Comparison of ENCODE assay signal across 1 cellular context in the genomic region with DNA sequence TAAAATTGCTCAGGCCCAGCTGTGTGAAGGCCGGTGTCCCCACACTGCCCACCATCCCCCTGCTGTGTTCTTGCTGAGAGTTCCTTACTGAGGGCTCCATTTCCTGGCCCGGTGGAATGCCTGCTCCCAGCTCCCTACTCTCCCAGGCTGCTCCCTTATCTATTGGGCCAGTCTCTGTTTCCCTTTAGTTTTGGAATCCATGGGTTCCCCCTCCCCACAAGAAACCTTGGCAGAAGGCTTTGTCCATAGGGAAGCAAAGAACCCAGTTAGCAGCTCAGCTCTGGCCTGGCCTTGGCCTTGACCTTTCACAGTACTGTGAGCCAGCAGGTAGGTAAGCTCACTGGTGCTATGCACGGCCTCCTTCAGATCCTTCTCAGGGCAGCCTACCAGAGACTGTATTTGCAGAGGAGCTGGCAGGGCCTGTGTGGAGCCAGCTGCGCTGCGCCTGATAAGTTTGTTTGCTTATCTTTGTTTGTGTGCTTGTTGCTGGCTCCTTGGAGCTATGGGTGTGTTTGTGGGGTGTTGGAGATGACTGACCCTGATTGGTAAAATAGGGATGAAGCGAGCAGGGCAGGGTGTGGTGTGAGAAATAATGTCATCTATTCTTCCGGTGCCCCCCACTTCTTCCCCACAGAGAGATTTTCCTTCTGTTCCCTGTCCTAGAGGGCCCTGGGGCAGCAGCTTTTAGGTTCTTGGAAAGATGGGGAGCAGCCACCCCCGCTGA.
A peak's percentile ranks its signal among the peaks of the same experiment; 100 is the strongest.
TF ChIP-seq lines count a peak whose summit lies in the region.

No MANE protein-coding gene starts in this region.

TF ChIP-seq in K562, 482 proteins besides CTCF, POLR2A, EP300 and RAD21 (continued from another document and continues in another):
- TF ChIP-seq, protein P1, sequence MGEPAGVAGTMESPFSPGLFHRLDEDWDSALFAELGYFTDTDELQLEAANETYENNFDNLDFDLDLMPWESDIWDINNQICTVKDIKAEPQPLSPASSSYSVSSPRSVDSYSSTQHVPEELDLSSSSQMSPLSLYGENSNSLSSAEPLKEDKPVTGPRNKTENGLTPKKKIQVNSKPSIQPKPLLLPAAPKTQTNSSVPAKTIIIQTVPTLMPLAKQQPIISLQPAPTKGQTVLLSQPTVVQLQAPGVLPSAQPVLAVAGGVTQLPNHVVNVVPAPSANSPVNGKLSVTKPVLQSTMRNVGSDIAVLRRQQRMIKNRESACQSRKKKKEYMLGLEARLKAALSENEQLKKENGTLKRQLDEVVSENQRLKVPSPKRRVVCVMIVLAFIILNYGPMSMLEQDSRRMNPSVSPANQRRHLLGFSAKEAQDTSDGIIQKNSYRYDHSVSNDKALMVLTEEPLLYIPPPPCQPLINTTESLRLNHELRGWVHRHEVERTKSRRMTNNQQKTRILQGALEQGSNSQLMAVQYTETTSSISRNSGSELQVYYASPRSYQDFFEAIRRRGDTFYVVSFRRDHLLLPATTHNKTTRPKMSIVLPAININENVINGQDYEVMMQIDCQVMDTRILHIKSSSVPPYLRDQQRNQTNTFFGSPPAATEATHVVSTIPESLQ (CRISPR knock-in tag; IDR thresholded peaks at IDR 0.05), result no peak
- TF ChIP-seq RNF2 (IDR thresholded peaks at IDR 0.05) (peak; percentile 89; the same call in 1 of the 2 replicates), RB1 (IDR thresholded peaks at IDR 0.05; ENCODE audit: low read depth) (no peak), ARHGAP35 (IDR thresholded peaks at IDR 0.05; ENCODE audit: partially characterized antibody) (no peak), ZNF445 (CRISPR knock-in tag; IDR thresholded peaks at IDR 0.05; ENCODE audit: low read depth) (no peak), GABPB2 (CRISPR knock-in tag; conservative IDR thresholded peaks at IDR 0.05) (no peak), PRPF4 (IDR thresholded peaks at IDR 0.05; ENCODE audit: insufficient read depth, low read depth, low read length, poor library complexity, severe bottlenecking) (no peak), ZNF324 (CRISPR knock-in tag; IDR thresholded peaks at IDR 0.05) (no peak; the same call in 1 of the 2 replicates), PHB2 (IDR thresholded peaks at IDR 0.05; ENCODE audit: low read depth) (peak; percentile 79), COPS2 (conservative IDR thresholded peaks at IDR 0.05) (no peak), LCOR (CRISPR knock-in tag; IDR thresholded peaks at IDR 0.05) (peak; percentile 40; the same call in 1 of the 2 replicates), RBM22 (IDR thresholded peaks at IDR 0.05; ENCODE audit: low read depth, low read length, poor library complexity, severe bottlenecking) (no peak), ZNF830 (CRISPR knock-in tag; IDR thresholded peaks at IDR 0.05) (no peak), ADNP (tag; IDR thresholded peaks at IDR 0.05) (peak; percentile 84), CCNT2 (IDR thresholded peaks at IDR 0.05; ENCODE audit: borderline replicate concordance, extremely low read depth, insufficient read length, low read depth, low read length) (peak; percentile 95), TOE1 (IDR thresholded peaks at IDR 0.05; ENCODE audit: borderline replicate concordance) (peak; percentile 51; the same call in 1 of the 2 replicates), TOE1 (CRISPR knock-in tag; IDR thresholded peaks at IDR 0.05; ENCODE audit: borderline replicate concordance, low read depth) (no peak), ZNF12 (CRISPR knock-in tag; IDR thresholded peaks at IDR 0.05) (no peak), FOXJ2 (tag; IDR thresholded peaks at IDR 0.05) (peak; percentile 100), PURB (CRISPR knock-in tag; IDR thresholded peaks at IDR 0.05; ENCODE audit: low read depth) (no peak), TCF7 (IDR thresholded peaks at IDR 0.05; ENCODE audit: borderline replicate concordance) (no peak), TEAD2 (tag; IDR thresholded peaks at IDR 0.05) (no peak), ZKSCAN8 (CRISPR knock-in tag; IDR thresholded peaks at IDR 0.05) (no peak), ZNF76 (CRISPR knock-in tag; IDR thresholded peaks at IDR 0.05; ENCODE audit: borderline replicate concordance) (no peak), TGIF2 (CRISPR knock-in tag; IDR thresholded peaks at IDR 0.05) (no peak), NR4A1 (CRISPR knock-in tag; IDR thresholded peaks at IDR 0.05) (no peak), NR4A1 (tag; IDR thresholded peaks at IDR 0.05) (peak; percentile 86), ZNF695 (CRISPR knock-in tag; IDR thresholded peaks at IDR 0.05) (no peak), SIX5 (IDR thresholded peaks at IDR 0.05; ENCODE audit: borderline replicate concordance in 1 of 2, insufficient read depth in 1 of 2, low read depth in 1 of 2, low read length in 2 of 2) (no peak), MCM7 (IDR thresholded peaks at IDR 0.05) (no peak), ZFPM2 (CRISPR knock-in tag; IDR thresholded peaks at IDR 0.05) (no peak), SREBF2 (CRISPR knock-in tag; IDR thresholded peaks at IDR 0.05) (no peak), GTF2A2 (tag; IDR thresholded peaks at IDR 0.05) (no peak), DPF2 (IDR thresholded peaks at IDR 0.05) (peak; percentile 99), MYBL2 (IDR thresholded peaks at IDR 0.05; ENCODE audit: low read depth) (no peak), MYBL2 (CRISPR knock-in tag; IDR thresholded peaks at IDR 0.05; ENCODE audit: borderline replicate concordance) (no peak), HMG20B (CRISPR knock-in tag; IDR thresholded peaks at IDR 0.05) (no peak), CBFA2T2 (conservative IDR thresholded peaks at IDR 0.05) (peak; percentile 96), RFX5 (IDR thresholded peaks at IDR 0.05; ENCODE audit: low read depth, low read length) (no peak)
- TF ChIP-seq, protein P2, sequence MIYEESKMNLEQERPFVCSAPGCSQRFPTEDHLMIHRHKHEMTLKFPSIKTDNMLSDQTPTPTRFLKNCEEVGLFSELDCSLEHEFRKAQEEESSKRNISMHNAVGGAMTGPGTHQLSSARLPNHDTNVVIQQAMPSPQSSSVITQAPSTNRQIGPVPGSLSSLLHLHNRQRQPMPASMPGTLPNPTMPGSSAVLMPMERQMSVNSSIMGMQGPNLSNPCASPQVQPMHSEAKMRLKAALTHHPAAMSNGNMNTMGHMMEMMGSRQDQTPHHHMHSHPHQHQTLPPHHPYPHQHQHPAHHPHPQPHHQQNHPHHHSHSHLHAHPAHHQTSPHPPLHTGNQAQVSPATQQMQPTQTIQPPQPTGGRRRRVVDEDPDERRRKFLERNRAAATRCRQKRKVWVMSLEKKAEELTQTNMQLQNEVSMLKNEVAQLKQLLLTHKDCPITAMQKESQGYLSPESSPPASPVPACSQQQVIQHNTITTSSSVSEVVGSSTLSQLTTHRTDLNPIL (CRISPR knock-in tag; IDR thresholded peaks at IDR 0.05), result no peak
- TF ChIP-seq, protein P3, sequence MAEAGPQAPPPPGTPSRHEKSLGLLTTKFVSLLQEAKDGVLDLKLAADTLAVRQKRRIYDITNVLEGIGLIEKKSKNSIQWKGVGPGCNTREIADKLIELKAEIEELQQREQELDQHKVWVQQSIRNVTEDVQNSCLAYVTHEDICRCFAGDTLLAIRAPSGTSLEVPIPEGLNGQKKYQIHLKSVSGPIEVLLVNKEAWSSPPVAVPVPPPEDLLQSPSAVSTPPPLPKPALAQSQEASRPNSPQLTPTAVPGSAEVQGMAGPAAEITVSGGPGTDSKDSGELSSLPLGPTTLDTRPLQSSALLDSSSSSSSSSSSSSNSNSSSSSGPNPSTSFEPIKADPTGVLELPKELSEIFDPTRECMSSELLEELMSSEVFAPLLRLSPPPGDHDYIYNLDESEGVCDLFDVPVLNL (CRISPR knock-in tag; IDR thresholded peaks at IDR 0.05; ENCODE audit: low read depth), result no peak
- TF ChIP-seq, protein P4, sequence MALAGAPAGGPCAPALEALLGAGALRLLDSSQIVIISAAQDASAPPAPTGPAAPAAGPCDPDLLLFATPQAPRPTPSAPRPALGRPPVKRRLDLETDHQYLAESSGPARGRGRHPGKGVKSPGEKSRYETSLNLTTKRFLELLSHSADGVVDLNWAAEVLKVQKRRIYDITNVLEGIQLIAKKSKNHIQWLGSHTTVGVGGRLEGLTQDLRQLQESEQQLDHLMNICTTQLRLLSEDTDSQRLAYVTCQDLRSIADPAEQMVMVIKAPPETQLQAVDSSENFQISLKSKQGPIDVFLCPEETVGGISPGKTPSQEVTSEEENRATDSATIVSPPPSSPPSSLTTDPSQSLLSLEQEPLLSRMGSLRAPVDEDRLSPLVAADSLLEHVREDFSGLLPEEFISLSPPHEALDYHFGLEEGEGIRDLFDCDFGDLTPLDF (CRISPR knock-in tag; IDR thresholded peaks at IDR 0.05), result no peak
- TF ChIP-seq, protein P5, sequence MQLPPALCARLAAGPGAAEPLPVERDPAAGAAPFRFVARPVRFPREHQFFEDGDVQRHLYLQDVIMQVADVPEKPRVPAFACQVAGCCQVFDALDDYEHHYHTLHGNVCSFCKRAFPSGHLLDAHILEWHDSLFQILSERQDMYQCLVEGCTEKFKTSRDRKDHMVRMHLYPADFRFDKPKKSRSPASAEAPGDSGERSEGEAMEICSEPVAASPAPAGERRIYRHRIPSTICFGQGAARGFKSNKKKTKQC (CRISPR knock-in tag; IDR thresholded peaks at IDR 0.05), result no peak
- TF ChIP-seq, protein P6, sequence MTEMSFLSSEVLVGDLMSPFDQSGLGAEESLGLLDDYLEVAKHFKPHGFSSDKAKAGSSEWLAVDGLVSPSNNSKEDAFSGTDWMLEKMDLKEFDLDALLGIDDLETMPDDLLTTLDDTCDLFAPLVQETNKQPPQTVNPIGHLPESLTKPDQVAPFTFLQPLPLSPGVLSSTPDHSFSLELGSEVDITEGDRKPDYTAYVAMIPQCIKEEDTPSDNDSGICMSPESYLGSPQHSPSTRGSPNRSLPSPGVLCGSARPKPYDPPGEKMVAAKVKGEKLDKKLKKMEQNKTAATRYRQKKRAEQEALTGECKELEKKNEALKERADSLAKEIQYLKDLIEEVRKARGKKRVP (CRISPR knock-in tag; IDR thresholded peaks at IDR 0.05), result no peak
- TF ChIP-seq, protein P7, sequence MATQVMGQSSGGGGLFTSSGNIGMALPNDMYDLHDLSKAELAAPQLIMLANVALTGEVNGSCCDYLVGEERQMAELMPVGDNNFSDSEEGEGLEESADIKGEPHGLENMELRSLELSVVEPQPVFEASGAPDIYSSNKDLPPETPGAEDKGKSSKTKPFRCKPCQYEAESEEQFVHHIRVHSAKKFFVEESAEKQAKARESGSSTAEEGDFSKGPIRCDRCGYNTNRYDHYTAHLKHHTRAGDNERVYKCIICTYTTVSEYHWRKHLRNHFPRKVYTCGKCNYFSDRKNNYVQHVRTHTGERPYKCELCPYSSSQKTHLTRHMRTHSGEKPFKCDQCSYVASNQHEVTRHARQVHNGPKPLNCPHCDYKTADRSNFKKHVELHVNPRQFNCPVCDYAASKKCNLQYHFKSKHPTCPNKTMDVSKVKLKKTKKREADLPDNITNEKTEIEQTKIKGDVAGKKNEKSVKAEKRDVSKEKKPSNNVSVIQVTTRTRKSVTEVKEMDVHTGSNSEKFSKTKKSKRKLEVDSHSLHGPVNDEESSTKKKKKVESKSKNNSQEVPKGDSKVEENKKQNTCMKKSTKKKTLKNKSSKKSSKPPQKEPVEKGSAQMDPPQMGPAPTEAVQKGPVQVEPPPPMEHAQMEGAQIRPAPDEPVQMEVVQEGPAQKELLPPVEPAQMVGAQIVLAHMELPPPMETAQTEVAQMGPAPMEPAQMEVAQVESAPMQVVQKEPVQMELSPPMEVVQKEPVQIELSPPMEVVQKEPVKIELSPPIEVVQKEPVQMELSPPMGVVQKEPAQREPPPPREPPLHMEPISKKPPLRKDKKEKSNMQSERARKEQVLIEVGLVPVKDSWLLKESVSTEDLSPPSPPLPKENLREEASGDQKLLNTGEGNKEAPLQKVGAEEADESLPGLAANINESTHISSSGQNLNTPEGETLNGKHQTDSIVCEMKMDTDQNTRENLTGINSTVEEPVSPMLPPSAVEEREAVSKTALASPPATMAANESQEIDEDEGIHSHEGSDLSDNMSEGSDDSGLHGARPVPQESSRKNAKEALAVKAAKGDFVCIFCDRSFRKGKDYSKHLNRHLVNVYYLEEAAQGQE (CRISPR knock-in tag; IDR thresholded peaks at IDR 0.05; ENCODE audit: low read depth), result no peak
- TF ChIP-seq, protein P8, sequence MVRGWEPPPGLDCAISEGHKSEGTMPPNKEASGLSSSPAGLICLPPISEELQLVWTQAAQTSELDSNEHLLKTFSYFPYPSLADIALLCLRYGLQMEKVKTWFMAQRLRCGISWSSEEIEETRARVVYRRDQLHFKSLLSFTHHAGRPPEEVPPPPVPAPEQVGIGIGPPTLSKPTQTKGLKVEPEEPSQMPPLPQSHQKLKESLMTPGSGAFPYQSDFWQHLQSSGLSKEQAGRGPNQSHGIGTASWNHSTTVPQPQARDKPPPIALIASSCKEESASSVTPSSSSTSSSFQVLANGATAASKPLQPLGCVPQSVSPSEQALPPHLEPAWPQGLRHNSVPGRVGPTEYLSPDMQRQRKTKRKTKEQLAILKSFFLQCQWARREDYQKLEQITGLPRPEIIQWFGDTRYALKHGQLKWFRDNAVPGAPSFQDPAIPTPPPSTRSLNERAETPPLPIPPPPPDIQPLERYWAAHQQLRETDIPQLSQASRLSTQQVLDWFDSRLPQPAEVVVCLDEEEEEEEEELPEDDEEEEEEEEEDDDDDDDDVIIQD (CRISPR knock-in tag; IDR thresholded peaks at IDR 0.05), result no peak
- TF ChIP-seq, protein P9, sequence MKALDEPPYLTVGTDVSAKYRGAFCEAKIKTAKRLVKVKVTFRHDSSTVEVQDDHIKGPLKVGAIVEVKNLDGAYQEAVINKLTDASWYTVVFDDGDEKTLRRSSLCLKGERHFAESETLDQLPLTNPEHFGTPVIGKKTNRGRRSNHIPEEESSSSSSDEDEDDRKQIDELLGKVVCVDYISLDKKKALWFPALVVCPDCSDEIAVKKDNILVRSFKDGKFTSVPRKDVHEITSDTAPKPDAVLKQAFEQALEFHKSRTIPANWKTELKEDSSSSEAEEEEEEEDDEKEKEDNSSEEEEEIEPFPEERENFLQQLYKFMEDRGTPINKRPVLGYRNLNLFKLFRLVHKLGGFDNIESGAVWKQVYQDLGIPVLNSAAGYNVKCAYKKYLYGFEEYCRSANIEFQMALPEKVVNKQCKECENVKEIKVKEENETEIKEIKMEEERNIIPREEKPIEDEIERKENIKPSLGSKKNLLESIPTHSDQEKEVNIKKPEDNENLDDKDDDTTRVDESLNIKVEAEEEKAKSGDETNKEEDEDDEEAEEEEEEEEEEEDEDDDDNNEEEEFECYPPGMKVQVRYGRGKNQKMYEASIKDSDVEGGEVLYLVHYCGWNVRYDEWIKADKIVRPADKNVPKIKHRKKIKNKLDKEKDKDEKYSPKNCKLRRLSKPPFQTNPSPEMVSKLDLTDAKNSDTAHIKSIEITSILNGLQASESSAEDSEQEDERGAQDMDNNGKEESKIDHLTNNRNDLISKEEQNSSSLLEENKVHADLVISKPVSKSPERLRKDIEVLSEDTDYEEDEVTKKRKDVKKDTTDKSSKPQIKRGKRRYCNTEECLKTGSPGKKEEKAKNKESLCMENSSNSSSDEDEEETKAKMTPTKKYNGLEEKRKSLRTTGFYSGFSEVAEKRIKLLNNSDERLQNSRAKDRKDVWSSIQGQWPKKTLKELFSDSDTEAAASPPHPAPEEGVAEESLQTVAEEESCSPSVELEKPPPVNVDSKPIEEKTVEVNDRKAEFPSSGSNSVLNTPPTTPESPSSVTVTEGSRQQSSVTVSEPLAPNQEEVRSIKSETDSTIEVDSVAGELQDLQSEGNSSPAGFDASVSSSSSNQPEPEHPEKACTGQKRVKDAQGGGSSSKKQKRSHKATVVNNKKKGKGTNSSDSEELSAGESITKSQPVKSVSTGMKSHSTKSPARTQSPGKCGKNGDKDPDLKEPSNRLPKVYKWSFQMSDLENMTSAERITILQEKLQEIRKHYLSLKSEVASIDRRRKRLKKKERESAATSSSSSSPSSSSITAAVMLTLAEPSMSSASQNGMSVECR (CRISPR knock-in tag; IDR thresholded peaks at IDR 0.05), result peak; percentile 36; the same call in 1 of the 2 replicates
